ENCODE assay signal across 8 cellular contexts in the genomic region with DNA sequence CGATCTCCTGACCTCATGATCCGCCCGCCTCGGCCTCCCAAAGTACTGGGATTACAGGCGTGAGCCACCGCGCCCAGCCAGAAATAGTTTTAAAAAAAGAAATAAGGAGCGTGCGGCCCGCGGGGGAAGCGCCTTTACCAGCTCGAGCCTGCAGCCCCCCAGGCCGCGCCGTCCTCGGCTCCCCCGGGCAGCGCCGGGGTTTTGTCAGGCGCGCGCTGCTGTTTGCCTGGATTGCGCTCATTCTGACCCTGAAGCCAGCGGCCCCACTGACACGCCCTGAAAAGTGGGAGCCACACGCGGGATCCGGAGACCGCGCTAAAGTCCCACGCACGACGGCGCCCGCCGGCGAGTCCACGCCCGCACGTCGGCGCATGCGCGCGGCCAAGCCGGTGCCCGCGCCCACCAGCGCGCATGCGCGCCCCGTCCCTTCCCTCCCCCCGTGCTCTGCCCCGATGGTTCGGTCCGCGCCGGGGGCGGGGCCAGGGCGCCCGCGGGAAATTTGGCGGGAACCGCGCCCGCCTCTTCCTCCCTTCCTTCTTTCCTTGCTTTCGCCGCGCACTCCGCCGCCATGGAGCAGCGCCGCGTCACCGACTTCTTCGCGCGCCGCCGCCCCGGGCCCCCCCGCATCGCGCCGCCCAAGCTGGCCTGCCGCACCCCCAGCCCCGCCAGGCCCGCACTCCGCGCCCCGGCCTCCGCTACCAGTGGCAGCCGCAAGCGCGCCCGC. TPM values are rescaled to one million over a fixed set of nuclear protein-coding genes. Genes with fewer than 3 reads are reported as not detected.
DNase-seq lines count a peak whose midpoint lies in the region; ATAC-seq and TF ChIP-seq lines count a peak whose summit lies in the region.

Gene CDT1 (plus strand): TSS at position 526 of the 724 bp plus-strand sequence. CDS start 43 bp downstream, at position 569.

- H3K4me3 ChIP-seq in dorsolateral prefrontal cortex (peak within 1 kb of the TSS; percentile 43 to 84 (median 72)), right lobe of liver (peak within 1 kb of the TSS; percentile 55 to 67 (median 65))

- TF ChIP-seq CTCF in dorsolateral prefrontal cortex (IDR thresholded peaks at IDR 0.05 in 54 of 56, conservative IDR thresholded peaks at IDR 0.05 in 2 of 56; ENCODE audit: low read depth in 1 of 56, partially characterized antibody in 56 of 56) (peak in 21 of 56 donors; percentile 8 to 44 (median 22)), right lobe of liver (IDR thresholded peaks at IDR 0.05) (no peak)

- peaks cover 0 to 12% (median 0%) of the 10 kb centered on the region in 4 donors for H3K4me1 ChIP-seq in right lobe of liver

- H3K9me3 ChIP-seq in right lobe of liver: no peaks in the 10 kb centered on the region

- WGBS in right lobe of liver (ENCODE audit: insufficient coverage, low coverage, low lambda C conversion rate, missing lambda C conversion rate): under 1% methylated on average over 40 of the region's 98 CpGs

- no peaks in the 10 kb centered on the region for H3K36me3 ChIP-seq in right lobe of liver

- DNase-seq in NCI-H187 (lab: John Stamatoyannopoulos, UW) (peak; percentile 23 to 27), NCI-H187 treated with DMSO at 0.1 percent for 48 hours (lab: John Stamatoyannopoulos, UW) (no peak), NCI-H748 (lab: John Stamatoyannopoulos, UW; ENCODE audit: unreplicated experiment) (peak; percentile 75), dorsolateral prefrontal cortex (peak in 8 of 10 donors; percentile 44 to 88 (median 67)), right lobe of liver (peak; percentile 85 to 88 (median 85))
- peak; percentile 73 to 78 for DNase-seq in activated CD4-positive, alpha-beta T cell treated with anti-CD3 and anti-CD28 coated beads, Interleukin-2, amount 50 U/mL, for 4 hours
- peak; percentile 84 for DNase-seq in stimulated activated CD4-positive, alpha-beta T cell treated with anti-CD3 and anti-CD28 coated beads, Interleukin-4, amount 100 ng/mL, for 24 hours

- H3K27me3 ChIP-seq in dorsolateral prefrontal cortex (no peaks in the 10 kb centered on the region), right lobe of liver (no peaks in the 10 kb centered on the region)

- peak; percentile 67 for TF ChIP-seq POLR2A in right lobe of liver (IDR thresholded peaks at IDR 0.05)

- peak; percentile 40 for ATAC-seq in HG03135 (IDR thresholded peaks at IDR 0.05; ENCODE audit: unreplicated experiment)
- peak; percentile 68 to 82 (median 75) for ATAC-seq in right lobe of liver

- intact Hi-C loops in dorsolateral prefrontal cortex (cut with DNase I): loop anchor here in 1 of 2 donors (1.0 to 10.0 kb wide), 3 partner anchors 8 to 239 kb away; partner anchors contain the start of gene APRT
- intact Hi-C loops in right lobe of liver (cut with DNase I): no loop called here

- peak within 1 kb of the TSS in 38 of 59 donors; percentile 6 to 87 (median 57) for H3K27ac ChIP-seq in dorsolateral prefrontal cortex
- peak within 1 kb of the TSS; percentile 21 to 44 (median 39) for H3K27ac ChIP-seq in right lobe of liver

RNA-seq across cellular contexts. Expression of gene CDT1, which starts in this region (rescaled TPM):
- 1 to 10 TPM in 106 of 120 experiments, under 1 TPM in 14; 0.49 to 5.3 (median 2.0) TPM for total RNA-seq in dorsolateral prefrontal cortex
- total RNA-seq in right lobe of liver: 1 to 10 TPM in 2 of 6 experiments, under 1 TPM in 4; 0.22 to 9.6 (median 0.42) TPM
